ENCODE assay signal across 19 cellular contexts in genomic region chr2:190766581-190766980, GRCh38.
DNase-seq lines count a peak whose midpoint lies in the region; ATAC-seq, FAIRE-seq and TF ChIP-seq lines count a peak whose summit lies in the region.
"Had no signal": no experiment of that assay in that cellular context is flagged by ENCODE, and none has a peak within 500 bp of the region (broad histone marks: within the 10 kb centered on the region; RNA-seq: fewer than 3 reads in every experiment).

No MANE protein-coding gene starts in this region.

- H3K36me3 ChIP-seq in OCI-LY3 (replicated peaks; ENCODE audit: low read depth, low read length) (no peaks in the 10 kb centered on the region), K562 (ENCODE audit: control insufficient read depth, insufficient read depth, low read length) (no peaks in the 10 kb centered on the region)
- H3K36me3 ChIP-seq: gastrocnemius medialis, pancreas, WERI-Rb-1 had no signal

- H3K4me3 ChIP-seq in OCI-LY3 (ENCODE audit: low read length) (no peak overlapping the region), K562 (no peak overlapping the region)
- H3K4me3 ChIP-seq: gastrocnemius medialis, pancreas had no signal

- TF ChIP-seq EP300 in K562 (IDR thresholded peaks at IDR 0.05; ENCODE audit: low read length), result no peak

- H3K9ac ChIP-seq in OCI-LY3 (ENCODE audit: low read length) (no peak overlapping the region), K562 (ENCODE audit: insufficient read depth in 1 of 2, low read depth in 2 of 2, low read length in 2 of 2) (no peak overlapping the region)

- in situ Hi-C loops in K562 (cut with MboI), result no loop called here

- peaks cover 36% of the 10 kb centered on the region for H3K4me1 Mint-ChIP-seq in activated CD4-positive, alpha-beta T cell treated with anti-CD3 and anti-CD28 coated beads, Interleukin-2, amount 10 ng/mL, durations not matched to agents 24 days and 14 days
- H3K4me1 Mint-ChIP-seq in type B pancreatic cell (ENCODE audit: unreplicated experiment), result peaks cover 18% of the 10 kb centered on the region

- no peaks in the 10 kb centered on the region for H3K27me3 ChIP-seq in OCI-LY3 (ENCODE audit: low read depth, low read length)
- no peaks in the 10 kb centered on the region for H3K27me3 ChIP-seq in K562 (ENCODE audit: control insufficient read depth in 2 of 2, insufficient read depth in 2 of 2, low read length in 2 of 2)
- H3K27me3 ChIP-seq: gastrocnemius medialis, pancreas had no signal

- H3K4me3 Mint-ChIP-seq in activated CD4-positive, alpha-beta T cell treated with anti-CD3 and anti-CD28 coated beads, Interleukin-2, amount 10 ng/mL, durations not matched to agents 24 days and 14 days, result no peak overlapping the region
- H3K4me3 Mint-ChIP-seq in type B pancreatic cell, result no peak overlapping the region
- H3K4me3 Mint-ChIP-seq: activated CD8-positive, alpha-beta memory T cell treated with anti-CD3 and anti-CD28 coated beads, Interleukin-2, amount 10 ng/mL, durations not matched to agents 7 days and 5 days; effector memory CD8-positive, alpha-beta T cell had no signal

- no peaks in the 10 kb centered on the region for H3K9me3 Mint-ChIP-seq in activated CD4-positive, alpha-beta T cell treated with anti-CD3 and anti-CD28 coated beads, Interleukin-2, amount 10 ng/mL, durations not matched to agents 24 days and 14 days
- no peaks in the 10 kb centered on the region for H3K9me3 Mint-ChIP-seq in type B pancreatic cell
- H3K9me3 Mint-ChIP-seq: activated naive CD4-positive, alpha-beta T cell treated with anti-CD3 and anti-CD28 coated beads, Interleukin-2, amount 50 U/mL, for 72 hours; effector memory CD8-positive, alpha-beta T cell had no signal

- CTCF ChIA-PET in K562 (lab: Yijun Ruan, JAX; ENCODE audit: low intra/inter-chr PET ratio), result no interaction called here

- H3K27me3 Mint-ChIP-seq in activated CD4-positive, alpha-beta T cell treated with anti-CD3 and anti-CD28 coated beads, Interleukin-2, amount 10 ng/mL, durations not matched to agents 24 days and 14 days, result no peaks in the 10 kb centered on the region
- peaks cover 3% of the 10 kb centered on the region for H3K27me3 Mint-ChIP-seq in type B pancreatic cell
- H3K27me3 Mint-ChIP-seq: activated CD8-positive, alpha-beta memory T cell treated with anti-CD3 and anti-CD28 coated beads, Interleukin-2, amount 10 ng/mL, durations not matched to agents 7 days and 5 days; effector memory CD8-positive, alpha-beta T cell had no signal

- H3K79me2 ChIP-seq in OCI-LY3 (ENCODE audit: low read length) (no peaks in the 10 kb centered on the region), K562 (ENCODE audit: control insufficient read depth, insufficient read depth, low read length) (no peaks in the 10 kb centered on the region)

- TF ChIP-seq RAD21 in K562 (CRISPR knock-in tag; conservative IDR thresholded peaks at IDR 0.05 in 1 of 2, IDR thresholded peaks at IDR 0.05 in 1 of 2), result no peak

- H3K36me3 Mint-ChIP-seq in activated CD4-positive, alpha-beta T cell treated with anti-CD3 and anti-CD28 coated beads, Interleukin-2, amount 10 ng/mL, durations not matched to agents 24 days and 14 days (ENCODE audit: low read depth), result no peaks in the 10 kb centered on the region
- H3K36me3 Mint-ChIP-seq in type B pancreatic cell, result no peaks in the 10 kb centered on the region
- H3K36me3 Mint-ChIP-seq: activated CD8-positive, alpha-beta memory T cell treated with anti-CD3 and anti-CD28 coated beads, Interleukin-2, amount 10 ng/mL, durations not matched to agents 7 days and 5 days; activated naive CD4-positive, alpha-beta T cell treated with anti-CD3 and anti-CD28 coated beads, Interleukin-2, amount 50 U/mL, for 72 hours had no signal

- H3K9me3 ChIP-seq in OCI-LY3 (ENCODE audit: insufficient read depth, low read length), result no peaks in the 10 kb centered on the region
- H3K9me3 ChIP-seq in K562 (replicated peaks; ENCODE audit: control insufficient read depth, insufficient read depth, low read depth, low read length), result no peaks in the 10 kb centered on the region
- H3K9me3 ChIP-seq: Caco-2, gastrocnemius medialis, pancreas had no signal

- H2AFZ ChIP-seq in OCI-LY3 (ENCODE audit: low read depth, low read length), result 0 out of 2 replicates have a peak overlapping the region, but pooled peaks have one; percentile 20
- peak overlapping the region; percentile 26; the same call in 1 of the 2 replicates for H2AFZ ChIP-seq in K562 (ENCODE audit: low read depth, low read length)

- peak; percentile 47 for DNase-seq in activated CD4-positive, alpha-beta T cell treated with anti-CD3 and anti-CD28 coated beads, Interleukin-2, amount 10 ng/mL, durations not matched to agents 24 days and 14 days
- no peak for DNase-seq in activated CD4-positive, alpha-beta T cell treated with anti-CD3 and anti-CD28 coated beads for 4 hours
- DNase-seq in K562 (ENCODE audit: extremely low read depth in 1 of 4, low spot score in 3 of 4) (no peak), type B pancreatic cell (ENCODE audit: extremely low spot score, unreplicated experiment) (no peak), AG08395 (ENCODE audit: low spot score) (no peak)
- DNase-seq: activated CD8-positive, alpha-beta memory T cell treated with anti-CD3 and anti-CD28 coated beads, Interleukin-2, amount 10 ng/mL, durations not matched to agents 7 days and 5 days; Caco-2; effector memory CD8-positive, alpha-beta T cell; gastrocnemius medialis; NCI-H1092; NCI-H446 treated with DMSO at 0.1 percent for 48 hours; pancreas; substantia nigra; WERI-Rb-1 had no signal

- H3K4me2 ChIP-seq in OCI-LY3 (ENCODE audit: low read length) (no peak overlapping the region), K562 (ENCODE audit: insufficient read depth, low read length) (no peak overlapping the region)

- intact Hi-C loops in activated CD4-positive, alpha-beta T cell treated with anti-CD3 and anti-CD28 coated beads, Interleukin-2, amount 10 ng/mL, durations not matched to agents 24 days and 14 days (cut with micrococcal nuclease), result no loop called here
- intact Hi-C loops in K562 (cut with micrococcal nuclease), result loop anchor here (5.0 kb wide), 1 partner anchor 64 kb away; no protein-coding TSS in a partner anchor

- no peaks in the 10 kb centered on the region for H3K9me1 ChIP-seq in K562 (ENCODE audit: control insufficient read depth, insufficient read depth, low read length)

- FAIRE-seq in K562 (lab: Jason Lieb, UNC), result peak; percentile 57
- FAIRE-seq: islet of Langerhans, pancreas had no signal

- WGBS in K562 (ENCODE audit: insufficient coverage, low coverage, missing lambda C conversion rate), result 11% methylated on average over 2 of the region's 2 CpGs

- no peak overlapping the region for H3K27ac ChIP-seq in OCI-LY3 (ENCODE audit: low read length)
- H3K27ac ChIP-seq in K562 (ENCODE audit: extremely low read depth, low read depth, low read length), result no peak overlapping the region
- H3K27ac ChIP-seq: gastrocnemius medialis, pancreas, WERI-Rb-1 had no signal

- TF ChIP-seq CTCF in OCI-LY3 (IDR thresholded peaks at IDR 0.05; ENCODE audit: low read depth, low read length) (peak; percentile 25; the same call in 1 of the 2 replicates), K562 (IDR thresholded peaks at IDR 0.05 in 2 of 3, conservative IDR thresholded peaks at IDR 0.05 in 1 of 3; ENCODE audit: insufficient read depth in 2 of 3, low read depth in 1 of 3, low read length in 3 of 3) (no peak; a peak in 1 of 6 replicates), type B pancreatic cell (conservative IDR thresholded peaks at IDR 0.05) (no peak)

- H4K20me1 ChIP-seq in OCI-LY3 (ENCODE audit: insufficient read depth, low read length) (no peaks in the 10 kb centered on the region), K562 (replicated peaks; ENCODE audit: control insufficient read depth, insufficient read depth, low read length) (no peaks in the 10 kb centered on the region)

- POLR2A ChIA-PET in K562 (lab: Yijun Ruan, JAX), result interaction anchor here (0.6 kb wide), 1 partner anchor 441 kb away, joined by 3 read pairs; no protein-coding TSS in a partner anchor

- H3K4me1 ChIP-seq in OCI-LY3 (ENCODE audit: low read length), result no peaks in the 10 kb centered on the region
- H3K4me1 ChIP-seq in K562 (replicated peaks in 1 of 2; ENCODE audit: control insufficient read depth in 2 of 2, insufficient read depth in 2 of 2, low read length in 2 of 2), result peaks cover 0 to 17% of the 10 kb centered on the region in 2 experiments; a peak in 2 of 5 replicates
- H3K4me1 ChIP-seq: Caco-2, gastrocnemius medialis, pancreas had no signal

- H3K27ac Mint-ChIP-seq in activated CD4-positive, alpha-beta T cell treated with anti-CD3 and anti-CD28 coated beads, Interleukin-2, amount 10 ng/mL, durations not matched to agents 24 days and 14 days, result no peak overlapping the region
- H3K27ac Mint-ChIP-seq in type B pancreatic cell, result peak overlapping the region; percentile 27
- H3K27ac Mint-ChIP-seq: activated CD8-positive, alpha-beta memory T cell treated with anti-CD3 and anti-CD28 coated beads, Interleukin-2, amount 10 ng/mL, durations not matched to agents 7 days and 5 days; activated naive CD4-positive, alpha-beta T cell treated with anti-CD3 and anti-CD28 coated beads, Interleukin-2, amount 50 U/mL, for 72 hours; effector memory CD8-positive, alpha-beta T cell had no signal

- no TSS peak for BruUV-seq in K562 (replicated peaks; lab: Mats Ljungman, UMichigan)

- TF ChIP-seq POLR2A in K562 (conservative IDR thresholded peaks at IDR 0.05), result no peak

- ATAC-seq in K562 (peak; percentile 69), HG02759 (IDR thresholded peaks at IDR 0.05; ENCODE audit: unreplicated experiment) (no peak), HG03342 (IDR thresholded peaks at IDR 0.05; ENCODE audit: unreplicated experiment) (no peak)
- ATAC-seq: activated CD8-positive, alpha-beta memory T cell treated with anti-CD3 and anti-CD28 coated beads, Interleukin-2, amount 10 ng/mL, durations not matched to agents 7 days and 5 days; effector memory CD8-positive, alpha-beta T cell; gastrocnemius medialis; pancreas had no signal

TF ChIP-seq in K562, 482 proteins besides CTCF, POLR2A, EP300 and RAD21 (continues in another document):
- TF ChIP-seq HMG20B (CRISPR knock-in tag; IDR thresholded peaks at IDR 0.05) (no peak), NR2C2 (CRISPR knock-in tag; IDR thresholded peaks at IDR 0.05) (no peak), NR2C2 (tag; IDR thresholded peaks at IDR 0.05) (no peak), HCFC1 (IDR thresholded peaks at IDR 0.05; ENCODE audit: low read depth, low read length) (peak; percentile 65)
